8 cellular contexts compared by ENCODE assay signal in the genomic region with DNA sequence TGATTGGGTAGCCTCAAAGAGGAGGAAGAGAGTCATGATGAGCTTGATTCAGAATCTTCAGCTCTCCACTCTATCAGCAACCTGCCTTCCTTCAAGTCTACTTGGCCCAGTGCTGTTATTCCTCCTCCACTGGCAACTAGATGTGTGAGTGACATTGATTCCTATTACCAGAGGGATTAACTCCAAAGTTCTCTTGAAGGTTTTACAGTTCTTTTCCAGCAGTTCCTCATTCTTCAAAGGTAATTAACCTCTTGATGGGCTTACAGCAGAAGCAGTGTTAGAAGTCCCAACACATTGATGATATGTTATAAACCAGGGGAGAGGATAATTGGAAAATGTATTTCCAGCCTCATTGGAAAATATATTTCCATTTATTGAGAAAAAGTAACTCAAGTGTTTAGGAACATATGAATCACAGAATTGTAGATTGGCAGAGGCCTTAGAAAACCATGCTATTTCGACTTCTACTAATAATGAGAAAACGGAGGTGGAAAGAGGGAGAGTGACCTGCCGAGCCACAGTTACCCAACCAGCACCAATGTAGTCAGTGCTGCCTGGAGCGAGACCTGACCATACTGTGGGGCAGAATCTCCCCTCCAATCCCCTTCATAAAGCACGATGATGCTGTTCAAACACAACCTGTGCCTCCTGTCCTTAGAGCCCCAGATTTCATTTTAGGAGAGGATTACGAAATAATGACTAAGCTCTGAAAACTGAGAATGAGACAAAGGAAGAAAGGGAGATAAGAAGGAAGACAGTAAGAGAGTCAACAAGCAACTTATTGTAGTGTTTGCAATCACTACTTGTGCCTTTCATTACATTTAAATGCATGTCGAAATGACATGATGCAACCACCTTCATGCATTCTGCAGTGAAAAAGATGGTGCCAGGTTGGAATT.
DNase-seq lines count a peak whose midpoint lies in the region; ATAC-seq and TF ChIP-seq lines count a peak whose summit lies in the region.

No MANE protein-coding gene starts in this region.

- no peak for TF ChIP-seq CTCF in type B pancreatic cell (conservative IDR thresholded peaks at IDR 0.05)

- no peak overlapping the region for H3K4me3 Mint-ChIP-seq in type B pancreatic cell

- peaks cover 5% of the 10 kb centered on the region for H3K4me1 ChIP-seq in HAP-1

- H3K36me3 Mint-ChIP-seq in type B pancreatic cell = no peaks in the 10 kb centered on the region

- H3K27ac Mint-ChIP-seq in type B pancreatic cell = no peak overlapping the region

- DNase-seq in NCI-H82 (lab: John Stamatoyannopoulos, UW) (peak; percentile 7), NCI-H82 treated with DMSO at 0.1 percent for 48 hours (lab: John Stamatoyannopoulos, UW; ENCODE audit: unreplicated experiment) (no peak), OCI-M1 (lab: John Stamatoyannopoulos, UW) (peak; percentile 62), iris pigment epithelial cell (ENCODE audit: low read depth) (peak; percentile 81), type B pancreatic cell (ENCODE audit: extremely low spot score, unreplicated experiment) (no peak), DMS53 (lab: John Stamatoyannopoulos, UW) (no peak), HAP-1 (ENCODE audit: low spot score in 2 of 2) (no peak)

- H3K9me3 ChIP-seq in HAP-1 = no peaks in the 10 kb centered on the region

- H3K36me3 ChIP-seq in HAP-1 (replicated peaks) = no peaks in the 10 kb centered on the region

- no peaks in the 10 kb centered on the region for H3K27me3 Mint-ChIP-seq in type B pancreatic cell

- in situ Hi-C loops in HAP-1 (cut with MboI; ENCODE audit: low sequenced_read_pairs) = no loop called here

- no peak overlapping the region for H3K4me3 ChIP-seq in HAP-1

- ATAC-seq in HG02571 (IDR thresholded peaks at IDR 0.05; ENCODE audit: unreplicated experiment) = peak; percentile 73

- no peaks in the 10 kb centered on the region for H3K27me3 ChIP-seq in HAP-1 (ENCODE audit: low read depth)

- H3K4me1 Mint-ChIP-seq in type B pancreatic cell (ENCODE audit: unreplicated experiment) = no peaks in the 10 kb centered on the region

- no peaks in the 10 kb centered on the region for H3K9me3 Mint-ChIP-seq in type B pancreatic cell

Comparison
In these comparisons a context has a peak if more than half of its experiments do, and no peak if none do; other contexts are left out.
1. DNase-seq: peak in NCI-H82 (single experiment), OCI-M1 (single experiment) and iris pigment epithelial cell (single experiment); none in NCI-H82 treated with DMSO at 0.1 percent for 48 hours (single experiment), type B pancreatic cell (single experiment), DMS53 (single experiment) and HAP-1 (0 of 2).